In the genomic region with DNA sequence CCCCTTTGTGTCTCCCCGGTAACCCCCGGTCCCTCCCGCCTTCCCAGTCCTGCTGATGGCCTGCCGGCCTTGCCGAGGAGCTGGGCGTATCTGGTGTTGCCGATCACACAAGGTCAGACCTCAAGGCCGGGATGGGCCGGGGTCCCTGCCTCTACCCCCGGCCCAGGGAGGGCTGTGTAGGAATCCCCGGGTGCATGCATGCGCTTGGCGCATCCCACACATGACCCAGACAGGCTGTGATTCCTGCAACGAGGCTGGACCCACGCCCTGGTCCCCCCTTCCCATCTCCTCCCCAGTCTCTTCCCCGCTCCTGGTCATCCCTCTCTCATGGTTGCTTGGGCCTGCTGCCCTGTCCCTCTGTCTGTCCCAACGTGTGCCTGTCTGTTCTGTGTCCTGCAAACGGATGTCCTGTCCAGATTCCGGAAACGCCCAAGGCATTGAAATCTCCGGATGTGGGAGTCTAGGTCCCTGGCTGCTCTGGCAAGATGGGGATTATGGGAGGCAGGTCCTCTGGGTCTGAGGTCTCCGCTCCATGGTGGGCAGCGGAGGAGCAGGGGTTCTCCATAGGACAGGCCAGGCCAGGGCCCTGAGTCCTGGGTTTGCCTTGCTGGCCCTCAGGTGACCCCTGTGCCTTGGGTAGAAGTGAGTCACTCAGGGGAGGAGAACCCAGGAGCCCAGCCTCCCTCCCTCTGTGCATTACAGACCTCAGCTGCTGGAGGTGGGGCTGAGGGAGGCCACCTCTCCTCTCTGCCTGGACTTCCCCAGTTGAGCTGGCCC, we compare ENCODE assay signal across 1 cellular context.
A peak's percentile ranks its signal among the peaks of the same experiment; 100 is the strongest.
TF ChIP-seq lines count a peak whose summit lies in the region.

No MANE protein-coding gene starts in this region.

TF ChIP-seq in HepG2, 621 proteins besides CTCF, POLR2A, EP300 and RAD21 (continued from another document):
- TF ChIP-seq ARNT2 (CRISPR knock-in tag; IDR thresholded peaks at IDR 0.05; ENCODE audit: low read depth) (0 out of 2 replicates have a peak, but pooled peaks have one; percentile 29), ZNF615 (CRISPR knock-in tag; IDR thresholded peaks at IDR 0.05; ENCODE audit: borderline replicate concordance) (no peak), PAWR (CRISPR knock-in tag; IDR thresholded peaks at IDR 0.05; ENCODE audit: borderline replicate concordance) (no peak), PAX8 (CRISPR knock-in tag; IDR thresholded peaks at IDR 0.05; ENCODE audit: borderline replicate concordance) (0 out of 2 replicates have a peak, but pooled peaks have one; percentile 33)
